6 cellular contexts compared by ENCODE assay signal in genomic region chr7:116597384-116597783, GRCh38.
"Had no signal": no experiment of that assay in that cellular context is flagged by ENCODE, and none has a peak within 500 bp of the region (broad histone marks: within the 10 kb centered on the region; RNA-seq: fewer than 3 reads in every experiment).

No MANE protein-coding gene starts in this region.

- H3K27ac ChIP-seq: HL-60 had no signal

- H3K4me3 ChIP-seq: K562 had no signal

- FAIRE-seq: HTR-8/SVneo, K562 had no signal

- DNase-seq: IMR-90, KBM-7, KG1 had no signal

- ATAC-seq: K562 had no signal
